Comparison of ENCODE assay signal across 1 cellular context in the genomic region with DNA sequence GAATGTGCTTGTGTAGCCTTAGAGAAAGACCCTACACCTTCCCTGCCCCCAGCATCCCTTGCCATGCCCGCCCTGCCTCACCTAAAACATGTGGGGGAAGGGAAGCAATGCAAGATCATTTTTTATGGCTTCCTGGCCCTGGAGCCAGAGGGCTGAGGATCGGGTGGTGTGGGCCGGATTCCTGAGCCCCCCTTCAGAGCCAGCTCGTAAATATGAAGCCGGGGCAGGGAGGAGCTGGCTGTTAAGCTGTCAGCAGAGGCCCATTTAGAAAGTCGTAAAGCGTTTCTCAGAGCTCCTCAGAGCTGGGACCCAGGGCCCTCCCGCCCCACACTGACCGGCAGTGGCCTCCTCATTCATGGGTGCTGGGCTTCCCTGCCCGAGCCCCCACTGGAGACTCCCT.
TF ChIP-seq lines count a peak whose summit lies in the region.

No MANE protein-coding gene starts in this region.

TF ChIP-seq in HEK293, 187 proteins besides CTCF, POLR2A, EP300 and RAD21 (continued from another document and continues in another):
- TF ChIP-seq ZEB2 (tag by site-specific recombination; IDR thresholded peaks at IDR 0.05) (peak; percentile 82), ZNF626 (tag by site-specific recombination; IDR thresholded peaks at IDR 0.05) (no peak), SETDB1 (IDR thresholded peaks at IDR 0.05; ENCODE audit: insufficient read length, low read length) (no peak), MEIS1 (CRISPR knock-in tag; IDR thresholded peaks at IDR 0.05; ENCODE audit: borderline replicate concordance) (no peak), ZNF302 (tag by site-specific recombination; IDR thresholded peaks at IDR 0.05; ENCODE audit: low read depth) (no peak), ZNF558 (tag by site-specific recombination; IDR thresholded peaks at IDR 0.05) (no peak), ZNF138 (tag by site-specific recombination; IDR thresholded peaks at IDR 0.05; ENCODE audit: borderline replicate concordance) (no peak), WT1 (tag by site-specific recombination; IDR thresholded peaks at IDR 0.05) (peak; percentile 97), GLIS2 (tag by site-specific recombination; IDR thresholded peaks at IDR 0.05) (peak; percentile 61; the same call in 1 of the 2 replicates), ZNF777 (tag by site-specific recombination; IDR thresholded peaks at IDR 0.05; ENCODE audit: borderline replicate concordance) (no peak), ZNF843 (tag by site-specific recombination; IDR thresholded peaks at IDR 0.05) (peak; percentile 88), ZNF184 (tag by site-specific recombination; IDR thresholded peaks at IDR 0.05) (no peak), ZXDB (tag by site-specific recombination; IDR thresholded peaks at IDR 0.05) (peak; percentile 48; the same call in 1 of the 2 replicates), ZSCAN30 (tag by site-specific recombination; IDR thresholded peaks at IDR 0.05) (peak; percentile 94), GLI2 (tag by site-specific recombination; IDR thresholded peaks at IDR 0.05; ENCODE audit: borderline replicate concordance, low read depth) (peak; percentile 41; the same call in 1 of the 2 replicates), ZBTB1 (tag by site-specific recombination; IDR thresholded peaks at IDR 0.05) (0 out of 2 replicates have a peak, but pooled peaks have one; percentile 45), ZNF146 (tag by site-specific recombination; IDR thresholded peaks at IDR 0.05) (no peak), ZNF677 (tag by site-specific recombination; IDR thresholded peaks at IDR 0.05) (no peak), MZF1 (tag by site-specific recombination; IDR thresholded peaks at IDR 0.05; ENCODE audit: borderline replicate concordance) (no peak), KLF1 (tag by site-specific recombination; IDR thresholded peaks at IDR 0.05) (peak; percentile 96), ZNF830 (tag by site-specific recombination; IDR thresholded peaks at IDR 0.05; ENCODE audit: low read depth) (no peak), ZNF776 (tag by site-specific recombination; IDR thresholded peaks at IDR 0.05; ENCODE audit: borderline replicate concordance) (no peak), ZIC2 (tag by site-specific recombination; IDR thresholded peaks at IDR 0.05) (peak; percentile 82), ZNF561 (tag by site-specific recombination; IDR thresholded peaks at IDR 0.05; ENCODE audit: borderline replicate concordance) (peak; percentile 91), ZNF555 (tag by site-specific recombination; conservative IDR thresholded peaks at IDR 0.05) (no peak), ZNF157 (tag by site-specific recombination; IDR thresholded peaks at IDR 0.05) (no peak), ZNF544 (tag by site-specific recombination; IDR thresholded peaks at IDR 0.05) (no peak), ZNF670 (tag by site-specific recombination; IDR thresholded peaks at IDR 0.05; ENCODE audit: low read depth) (no peak), RBAK (tag by site-specific recombination; IDR thresholded peaks at IDR 0.05) (no peak), ZNF311 (tag by site-specific recombination; IDR thresholded peaks at IDR 0.05; ENCODE audit: borderline replicate concordance) (no peak), ZNF426 (tag by site-specific recombination; IDR thresholded peaks at IDR 0.05) (no peak)
- TF ChIP-seq, protein P1, sequence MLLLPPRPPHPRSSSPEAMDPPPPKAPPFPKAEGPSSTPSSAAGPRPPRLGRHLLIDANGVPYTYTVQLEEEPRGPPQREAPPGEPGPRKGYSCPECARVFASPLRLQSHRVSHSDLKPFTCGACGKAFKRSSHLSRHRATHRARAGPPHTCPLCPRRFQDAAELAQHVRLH (tag by site-specific recombination; IDR thresholded peaks at IDR 0.05): peak; percentile 6; the same call in 1 of the 2 replicates
- TF ChIP-seq, protein P2, sequence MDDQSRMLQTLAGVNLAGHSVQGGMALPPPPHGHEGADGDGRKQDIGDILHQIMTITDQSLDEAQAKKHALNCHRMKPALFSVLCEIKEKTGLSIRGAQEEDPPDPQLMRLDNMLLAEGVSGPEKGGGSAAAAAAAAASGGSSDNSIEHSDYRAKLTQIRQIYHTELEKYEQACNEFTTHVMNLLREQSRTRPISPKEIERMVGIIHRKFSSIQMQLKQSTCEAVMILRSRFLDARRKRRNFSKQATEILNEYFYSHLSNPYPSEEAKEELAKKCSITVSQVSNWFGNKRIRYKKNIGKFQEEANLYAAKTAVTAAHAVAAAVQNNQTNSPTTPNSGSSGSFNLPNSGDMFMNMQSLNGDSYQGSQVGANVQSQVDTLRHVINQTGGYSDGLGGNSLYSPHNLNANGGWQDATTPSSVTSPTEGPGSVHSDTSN (CRISPR knock-in tag; IDR thresholded peaks at IDR 0.05): peak; percentile 35; the same call in 1 of the 2 replicates
- TF ChIP-seq, protein P3, sequence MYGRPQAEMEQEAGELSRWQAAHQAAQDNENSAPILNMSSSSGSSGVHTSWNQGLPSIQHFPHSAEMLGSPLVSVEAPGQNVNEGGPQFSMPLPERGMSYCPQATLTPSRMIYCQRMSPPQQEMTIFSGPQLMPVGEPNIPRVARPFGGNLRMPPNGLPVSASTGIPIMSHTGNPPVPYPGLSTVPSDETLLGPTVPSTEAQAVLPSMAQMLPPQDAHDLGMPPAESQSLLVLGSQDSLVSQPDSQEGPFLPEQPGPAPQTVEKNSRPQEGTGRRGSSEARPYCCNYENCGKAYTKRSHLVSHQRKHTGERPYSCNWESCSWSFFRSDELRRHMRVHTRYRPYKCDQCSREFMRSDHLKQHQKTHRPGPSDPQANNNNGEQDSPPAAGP (tag by site-specific recombination; IDR thresholded peaks at IDR 0.05): peak; percentile 99
- TF ChIP-seq, protein P4, sequence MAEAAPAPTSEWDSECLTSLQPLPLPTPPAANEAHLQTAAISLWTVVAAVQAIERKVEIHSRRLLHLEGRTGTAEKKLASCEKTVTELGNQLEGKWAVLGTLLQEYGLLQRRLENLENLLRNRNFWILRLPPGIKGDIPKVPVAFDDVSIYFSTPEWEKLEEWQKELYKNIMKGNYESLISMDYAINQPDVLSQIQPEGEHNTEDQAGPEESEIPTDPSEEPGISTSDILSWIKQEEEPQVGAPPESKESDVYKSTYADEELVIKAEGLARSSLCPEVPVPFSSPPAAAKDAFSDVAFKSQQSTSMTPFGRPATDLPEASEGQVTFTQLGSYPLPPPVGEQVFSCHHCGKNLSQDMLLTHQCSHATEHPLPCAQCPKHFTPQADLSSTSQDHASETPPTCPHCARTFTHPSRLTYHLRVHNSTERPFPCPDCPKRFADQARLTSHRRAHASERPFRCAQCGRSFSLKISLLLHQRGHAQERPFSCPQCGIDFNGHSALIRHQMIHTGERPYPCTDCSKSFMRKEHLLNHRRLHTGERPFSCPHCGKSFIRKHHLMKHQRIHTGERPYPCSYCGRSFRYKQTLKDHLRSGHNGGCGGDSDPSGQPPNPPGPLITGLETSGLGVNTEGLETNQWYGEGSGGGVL (tag by site-specific recombination; IDR thresholded peaks at IDR 0.05): peak; percentile 54; the same call in 1 of the 2 replicates
- TF ChIP-seq, protein P5, sequence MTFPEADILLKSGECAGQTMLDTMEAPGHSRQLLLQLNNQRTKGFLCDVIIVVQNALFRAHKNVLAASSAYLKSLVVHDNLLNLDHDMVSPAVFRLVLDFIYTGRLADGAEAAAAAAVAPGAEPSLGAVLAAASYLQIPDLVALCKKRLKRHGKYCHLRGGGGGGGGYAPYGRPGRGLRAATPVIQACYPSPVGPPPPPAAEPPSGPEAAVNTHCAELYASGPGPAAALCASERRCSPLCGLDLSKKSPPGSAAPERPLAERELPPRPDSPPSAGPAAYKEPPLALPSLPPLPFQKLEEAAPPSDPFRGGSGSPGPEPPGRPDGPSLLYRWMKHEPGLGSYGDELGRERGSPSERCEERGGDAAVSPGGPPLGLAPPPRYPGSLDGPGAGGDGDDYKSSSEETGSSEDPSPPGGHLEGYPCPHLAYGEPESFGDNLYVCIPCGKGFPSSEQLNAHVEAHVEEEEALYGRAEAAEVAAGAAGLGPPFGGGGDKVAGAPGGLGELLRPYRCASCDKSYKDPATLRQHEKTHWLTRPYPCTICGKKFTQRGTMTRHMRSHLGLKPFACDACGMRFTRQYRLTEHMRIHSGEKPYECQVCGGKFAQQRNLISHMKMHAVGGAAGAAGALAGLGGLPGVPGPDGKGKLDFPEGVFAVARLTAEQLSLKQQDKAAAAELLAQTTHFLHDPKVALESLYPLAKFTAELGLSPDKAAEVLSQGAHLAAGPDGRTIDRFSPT (tag by site-specific recombination; IDR thresholded peaks at IDR 0.05): peak; percentile 40; the same call in 1 of the 2 replicates
- TF ChIP-seq, protein P6, sequence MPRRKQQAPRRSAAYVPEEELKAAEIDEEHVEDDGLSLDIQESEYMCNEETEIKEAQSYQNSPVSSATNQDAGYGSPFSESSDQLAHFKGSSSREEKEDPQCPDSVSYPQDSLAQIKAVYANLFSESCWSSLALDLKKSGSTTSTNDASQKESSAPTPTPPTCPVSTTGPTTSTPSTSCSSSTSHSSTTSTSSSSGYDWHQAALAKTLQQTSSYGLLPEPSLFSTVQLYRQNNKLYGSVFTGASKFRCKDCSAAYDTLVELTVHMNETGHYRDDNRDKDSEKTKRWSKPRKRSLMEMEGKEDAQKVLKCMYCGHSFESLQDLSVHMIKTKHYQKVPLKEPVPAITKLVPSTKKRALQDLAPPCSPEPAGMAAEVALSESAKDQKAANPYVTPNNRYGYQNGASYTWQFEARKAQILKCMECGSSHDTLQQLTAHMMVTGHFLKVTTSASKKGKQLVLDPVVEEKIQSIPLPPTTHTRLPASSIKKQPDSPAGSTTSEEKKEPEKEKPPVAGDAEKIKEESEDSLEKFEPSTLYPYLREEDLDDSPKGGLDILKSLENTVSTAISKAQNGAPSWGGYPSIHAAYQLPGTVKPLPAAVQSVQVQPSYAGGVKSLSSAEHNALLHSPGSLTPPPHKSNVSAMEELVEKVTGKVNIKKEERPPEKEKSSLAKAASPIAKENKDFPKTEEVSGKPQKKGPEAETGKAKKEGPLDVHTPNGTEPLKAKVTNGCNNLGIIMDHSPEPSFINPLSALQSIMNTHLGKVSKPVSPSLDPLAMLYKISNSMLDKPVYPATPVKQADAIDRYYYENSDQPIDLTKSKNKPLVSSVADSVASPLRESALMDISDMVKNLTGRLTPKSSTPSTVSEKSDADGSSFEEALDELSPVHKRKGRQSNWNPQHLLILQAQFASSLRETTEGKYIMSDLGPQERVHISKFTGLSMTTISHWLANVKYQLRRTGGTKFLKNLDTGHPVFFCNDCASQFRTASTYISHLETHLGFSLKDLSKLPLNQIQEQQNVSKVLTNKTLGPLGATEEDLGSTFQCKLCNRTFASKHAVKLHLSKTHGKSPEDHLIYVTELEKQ (tag by site-specific recombination; IDR thresholded peaks at IDR 0.05; ENCODE audit: borderline replicate concordance): no peak; the same call in 1 of the 2 replicates
- TF ChIP-seq, protein P7, sequence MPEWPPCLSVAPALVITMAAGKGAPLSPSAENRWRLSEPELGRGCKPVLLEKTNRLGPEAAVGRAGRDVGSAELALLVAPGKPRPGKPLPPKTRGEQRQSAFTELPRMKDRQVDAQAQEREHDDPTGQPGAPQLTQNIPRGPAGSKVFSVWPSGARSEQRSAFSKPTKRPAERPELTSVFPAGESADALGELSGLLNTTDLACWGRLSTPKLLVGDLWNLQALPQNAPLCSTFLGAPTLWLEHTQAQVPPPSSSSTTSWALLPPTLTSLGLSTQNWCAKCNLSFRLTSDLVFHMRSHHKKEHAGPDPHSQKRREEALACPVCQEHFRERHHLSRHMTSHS (tag by site-specific recombination; IDR thresholded peaks at IDR 0.05): no peak
- TF ChIP-seq, protein P8, sequence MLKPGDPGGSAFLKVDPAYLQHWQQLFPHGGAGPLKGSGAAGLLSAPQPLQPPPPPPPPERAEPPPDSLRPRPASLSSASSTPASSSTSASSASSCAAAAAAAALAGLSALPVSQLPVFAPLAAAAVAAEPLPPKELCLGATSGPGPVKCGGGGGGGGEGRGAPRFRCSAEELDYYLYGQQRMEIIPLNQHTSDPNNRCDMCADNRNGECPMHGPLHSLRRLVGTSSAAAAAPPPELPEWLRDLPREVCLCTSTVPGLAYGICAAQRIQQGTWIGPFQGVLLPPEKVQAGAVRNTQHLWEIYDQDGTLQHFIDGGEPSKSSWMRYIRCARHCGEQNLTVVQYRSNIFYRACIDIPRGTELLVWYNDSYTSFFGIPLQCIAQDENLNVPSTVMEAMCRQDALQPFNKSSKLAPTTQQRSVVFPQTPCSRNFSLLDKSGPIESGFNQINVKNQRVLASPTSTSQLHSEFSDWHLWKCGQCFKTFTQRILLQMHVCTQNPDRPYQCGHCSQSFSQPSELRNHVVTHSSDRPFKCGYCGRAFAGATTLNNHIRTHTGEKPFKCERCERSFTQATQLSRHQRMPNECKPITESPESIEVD (tag by site-specific recombination; IDR thresholded peaks at IDR 0.05): peak; percentile 62; the same call in 1 of the 2 replicates
- TF ChIP-seq, protein P9, sequence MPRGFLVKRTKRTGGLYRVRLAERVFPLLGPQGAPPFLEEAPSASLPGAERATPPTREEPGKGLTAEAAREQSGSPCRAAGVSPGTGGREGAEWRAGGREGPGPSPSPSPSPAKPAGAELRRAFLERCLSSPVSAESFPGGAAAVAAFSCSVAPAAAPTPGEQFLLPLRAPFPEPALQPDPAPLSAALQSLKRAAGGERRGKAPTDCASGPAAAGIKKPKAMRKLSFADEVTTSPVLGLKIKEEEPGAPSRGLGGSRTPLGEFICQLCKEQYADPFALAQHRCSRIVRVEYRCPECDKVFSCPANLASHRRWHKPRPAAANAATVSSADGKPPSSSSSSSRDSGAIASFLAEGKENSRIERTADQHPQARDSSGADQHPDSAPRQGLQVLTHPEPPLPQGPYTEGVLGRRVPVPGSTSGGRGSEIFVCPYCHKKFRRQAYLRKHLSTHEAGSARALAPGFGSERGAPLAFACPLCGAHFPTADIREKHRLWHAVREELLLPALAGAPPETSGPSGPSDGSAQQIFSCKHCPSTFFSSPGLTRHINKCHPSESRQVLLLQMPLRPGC (tag by site-specific recombination; IDR thresholded peaks at IDR 0.05): peak; percentile 66; the same call in 1 of the 2 replicates
- TF ChIP-seq, protein P10, sequence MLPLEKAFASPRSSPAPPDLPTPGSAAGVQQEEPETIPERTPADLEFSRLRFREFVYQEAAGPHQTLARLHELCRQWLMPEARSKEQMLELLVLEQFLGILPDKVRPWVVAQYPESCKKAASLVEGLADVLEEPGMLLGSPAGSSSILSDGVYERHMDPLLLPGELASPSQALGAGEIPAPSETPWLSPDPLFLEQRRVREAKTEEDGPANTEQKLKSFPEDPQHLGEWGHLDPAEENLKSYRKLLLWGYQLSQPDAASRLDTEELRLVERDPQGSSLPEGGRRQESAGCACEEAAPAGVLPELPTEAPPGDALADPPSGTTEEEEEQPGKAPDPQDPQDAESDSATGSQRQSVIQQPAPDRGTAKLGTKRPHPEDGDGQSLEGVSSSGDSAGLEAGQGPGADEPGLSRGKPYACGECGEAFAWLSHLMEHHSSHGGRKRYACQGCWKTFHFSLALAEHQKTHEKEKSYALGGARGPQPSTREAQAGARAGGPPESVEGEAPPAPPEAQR (tag by site-specific recombination; IDR thresholded peaks at IDR 0.05): no peak
